ENCODE assay signal across 21 cellular contexts in genomic region chr20:12790856-12791255, GRCh38.
A peak's percentile ranks its signal among the peaks of the same experiment; 100 is the strongest.
DNase-seq lines count a peak whose midpoint lies in the region; ATAC-seq and TF ChIP-seq lines count a peak whose summit lies in the region.
"Had no signal": no experiment of that assay in that cellular context is flagged by ENCODE, and none has a peak within 500 bp of the region (broad histone marks: within the 10 kb centered on the region; RNA-seq: fewer than 3 reads in every experiment).

No MANE protein-coding gene starts in this region.

- CTCF ChIA-PET in naive thymus-derived CD4-positive, alpha-beta T cell (lab: Charles Lee) = no interaction called here

- no peak overlapping the region for H3K27ac ChIP-seq in naive thymus-derived CD4-positive, alpha-beta T cell (ENCODE audit: low read depth, low read length)
- H3K27ac ChIP-seq in testis = no peak overlapping the region

- H3K9me3 Mint-ChIP-seq in nephron = no peaks in the 10 kb centered on the region
- H3K9me3 Mint-ChIP-seq in naive thymus-derived CD4-positive, alpha-beta T cell = peaks cover 0 to 10% (median 2%) of the 10 kb centered on the region in 11 donors

- H3K27ac Mint-ChIP-seq in nephron = peak overlapping the region; percentile 1 to 58 (median 15)
- no peak overlapping the region for H3K27ac Mint-ChIP-seq in naive thymus-derived CD4-positive, alpha-beta T cell
- H3K27ac Mint-ChIP-seq: CD4-positive, CD25-positive, alpha-beta regulatory T cell; CD8-positive, alpha-beta memory T cell; IgD-negative memory B cell had no signal

- no peaks in the 10 kb centered on the region for H3K27me3 ChIP-seq in naive thymus-derived CD4-positive, alpha-beta T cell (ENCODE audit: control insufficient read depth in 2 of 2, insufficient read depth in 2 of 2, low read length in 2 of 2)
- H3K27me3 ChIP-seq in testis = no peaks in the 10 kb centered on the region
- H3K27me3 ChIP-seq: BE2C had no signal

- ATAC-seq in naive thymus-derived CD4-positive, alpha-beta T cell = no peak
- ATAC-seq in omental fat pad (ENCODE audit: low FRiP score) = no peak
- ATAC-seq: HepG2 had no signal

- POLR2A ChIA-PET in naive thymus-derived CD4-positive, alpha-beta T cell (lab: Charles Lee) = no interaction called here

- peak; percentile 78 for DNase-seq in DMS79 treated with DMSO at 0.1 percent for 48 hours (lab: John Stamatoyannopoulos, UW)
- DNase-seq in NCI-H187 treated with DMSO at 0.1 percent for 48 hours (lab: John Stamatoyannopoulos, UW) = peak; percentile 11
- DNase-seq in NCI-H524 treated with DMSO at 0.1 percent for 48 hours (lab: John Stamatoyannopoulos, UW) = peak; percentile 44
- no peak for DNase-seq in naive thymus-derived CD4-positive, alpha-beta T cell
- no peak for DNase-seq in testis
- DNase-seq in omental fat pad (ENCODE audit: low spot score) = no peak
- no peak for DNase-seq in NCI-H1436 (lab: John Stamatoyannopoulos, UW)
- DNase-seq: ACHN; BE2C; C1 segment of cervical spinal cord; CD4-positive, CD25-positive, alpha-beta regulatory T cell; CD8-positive, alpha-beta memory T cell; COR-L47; DMS 273 treated with DMSO at 0.1 percent for 48 hours; DMS53; GDM1; GOT3; H7 had no signal

- H3K4me3 Mint-ChIP-seq in nephron = no peak overlapping the region
- no peak overlapping the region for H3K4me3 Mint-ChIP-seq in naive thymus-derived CD4-positive, alpha-beta T cell
- H3K4me3 Mint-ChIP-seq: CD4-positive, CD25-positive, alpha-beta regulatory T cell; CD8-positive, alpha-beta memory T cell; IgD-negative memory B cell had no signal

- intact Hi-C loops in naive thymus-derived CD4-positive, alpha-beta T cell (cut with micrococcal nuclease) = no loop called here
- intact Hi-C loops in testis (cut with DNase I; ENCODE audit: low total_unique reads) = no loop called here

- no peak for TF ChIP-seq POLR2A in testis (IDR thresholded peaks at IDR 0.05)

- H3K27me3 Mint-ChIP-seq in nephron (ENCODE audit: low read depth) = peaks cover 2% of the 10 kb centered on the region
- no peaks in the 10 kb centered on the region for H3K27me3 Mint-ChIP-seq in naive thymus-derived CD4-positive, alpha-beta T cell
- H3K27me3 Mint-ChIP-seq: IgD-negative memory B cell had no signal

- no peaks in the 10 kb centered on the region for H3K36me3 Mint-ChIP-seq in nephron (ENCODE audit: low read depth)
- no peaks in the 10 kb centered on the region for H3K36me3 Mint-ChIP-seq in naive thymus-derived CD4-positive, alpha-beta T cell
- H3K36me3 Mint-ChIP-seq: CD4-positive, CD25-positive, alpha-beta regulatory T cell; CD8-positive, alpha-beta memory T cell; IgD-negative memory B cell had no signal

- H3K9me3 ChIP-seq in naive thymus-derived CD4-positive, alpha-beta T cell (ENCODE audit: control insufficient read depth in 2 of 3, low read length in 3 of 3) = no peaks in the 10 kb centered on the region
- H3K9me3 ChIP-seq in testis = no peaks in the 10 kb centered on the region
- H3K9me3 ChIP-seq: BE2C had no signal

- H3K4me3 ChIP-seq in naive thymus-derived CD4-positive, alpha-beta T cell (ENCODE audit: low read length) = no peak overlapping the region
- no peak overlapping the region for H3K4me3 ChIP-seq in testis

- no peaks in the 10 kb centered on the region for H3K36me3 ChIP-seq in naive thymus-derived CD4-positive, alpha-beta T cell (ENCODE audit: control insufficient read depth in 2 of 3, insufficient read depth in 3 of 3, low read length in 3 of 3)
- H3K36me3 ChIP-seq in testis (ENCODE audit: low read depth, missing control alignments) = no peaks in the 10 kb centered on the region
- H3K36me3 ChIP-seq: BE2C had no signal

- no peaks in the 10 kb centered on the region for H3K4me1 ChIP-seq in naive thymus-derived CD4-positive, alpha-beta T cell (ENCODE audit: control insufficient read depth in 2 of 2, insufficient read depth in 2 of 2, low read length in 2 of 2)
- no peaks in the 10 kb centered on the region for H3K4me1 ChIP-seq in testis
- H3K4me1 ChIP-seq: BE2C had no signal

- TF ChIP-seq CTCF in nephron (IDR thresholded peaks at IDR 0.05; ENCODE audit: unreplicated experiment in 3 of 3) (no peak), testis (IDR thresholded peaks at IDR 0.05) (no peak), omental fat pad (IDR thresholded peaks at IDR 0.05) (no peak)

- 52 to 67% methylated on average over 1 of the region's 1 CpG for WGBS in testis, 2 donors

- peaks cover 38% of the 10 kb centered on the region for H3K4me1 Mint-ChIP-seq in nephron
- H3K4me1 Mint-ChIP-seq in naive thymus-derived CD4-positive, alpha-beta T cell = no peaks in the 10 kb centered on the region
- H3K4me1 Mint-ChIP-seq: CD4-positive, CD25-positive, alpha-beta regulatory T cell; CD8-positive, alpha-beta memory T cell; IgD-negative memory B cell had no signal

Comparison
In these comparisons a context has a peak if more than half of its experiments do, and no peak if none do; other contexts are left out.
1. DNase-seq: peak in DMS79 treated with DMSO at 0.1 percent for 48 hours (single experiment), NCI-H187 treated with DMSO at 0.1 percent for 48 hours (single experiment) and NCI-H524 treated with DMSO at 0.1 percent for 48 hours (single experiment); none in naive thymus-derived CD4-positive, alpha-beta T cell (0 of 9), testis (single experiment), omental fat pad (single experiment) and NCI-H1436 (single experiment).
2. H3K27ac Mint-ChIP-seq: peak in nephron (3 of 3); none in naive thymus-derived CD4-positive, alpha-beta T cell (0 of 9).